8 cellular contexts compared by ENCODE assay signal in the genomic region with DNA sequence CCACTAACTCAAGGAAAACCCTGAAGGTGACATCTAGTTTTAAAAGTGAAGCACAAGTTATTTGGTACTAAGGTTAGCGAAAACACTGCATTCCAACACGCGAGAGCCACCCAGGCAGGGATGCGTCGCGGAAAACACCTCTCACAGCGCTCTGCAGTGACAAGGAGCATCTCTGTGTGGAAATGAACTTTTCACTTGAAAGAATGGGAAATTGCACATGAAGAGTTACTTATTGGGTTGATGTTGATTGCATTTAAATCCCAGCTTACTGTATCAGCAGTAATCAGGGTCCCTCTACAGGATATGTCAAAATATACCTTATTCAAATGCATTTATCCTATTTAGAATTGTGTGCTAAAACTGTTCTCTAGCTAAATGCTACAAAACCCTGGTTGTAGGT.
A peak's percentile ranks its signal among the peaks of the same experiment; 100 is the strongest.
DNase-seq lines count a peak whose midpoint lies in the region; ATAC-seq and TF ChIP-seq lines count a peak whose summit lies in the region.

No MANE protein-coding gene starts in this region.

- H3K4me1 ChIP-seq in H9 (ENCODE audit: insufficient read depth, low read length) (peaks cover 12% of the 10 kb centered on the region; the same call in 1 of the 2 replicates), foreskin keratinocyte (peaks cover 2% of the 10 kb centered on the region), gastrocnemius medialis (peaks cover 19 to 22% of the 10 kb centered on the region in 2 donors)

- no peaks in the 10 kb centered on the region for H3K27me3 ChIP-seq in H9 (ENCODE audit: insufficient read depth, low read length)
- H3K27me3 ChIP-seq in foreskin keratinocyte: no peaks in the 10 kb centered on the region
- H3K27me3 ChIP-seq in gastrocnemius medialis: peaks cover 0 to 10% (median 0%) of the 10 kb centered on the region in 3 donors

- peaks cover 14% of the 10 kb centered on the region for H3K23me2 ChIP-seq in H9 (ENCODE audit: insufficient read length, low read depth, low read length, poor library complexity, severe bottlenecking)

- H3K27ac ChIP-seq in H9 (ENCODE audit: insufficient read length, low read depth, low read length) (no peak overlapping the region), RWPE1 (no peak overlapping the region), foreskin keratinocyte (no peak overlapping the region), gastrocnemius medialis (peak overlapping the region; percentile 79 to 86 (median 84))

- peak overlapping the region in 1 of 4 donors; percentile 65 for H3K4me3 ChIP-seq in gastrocnemius medialis

- peak overlapping the region; percentile 73 for H3K4me2 ChIP-seq in H9 (ENCODE audit: insufficient read depth, insufficient read length, low read length)

- H2AK5ac ChIP-seq in H9 (ENCODE audit: insufficient read length, low read length): no peak overlapping the region

- no peak overlapping the region for H3K4ac ChIP-seq in H9 (ENCODE audit: low read depth, low read length)

- no peak overlapping the region for H4K8ac ChIP-seq in H9 (replicated peaks; ENCODE audit: insufficient read length, low read depth, low read length)

- DNase-seq in H9: no peak
- peak; percentile 13 for DNase-seq in RWPE1 (ENCODE audit: low spot score)
- DNase-seq in foreskin keratinocyte: peak in 1 of 2 donors; percentile 39
- no peak for DNase-seq in gastrocnemius medialis
- no peak for DNase-seq in foreskin melanocyte
- DNase-seq in T1000 (lab: John Stamatoyannopoulos, UW): no peak
- DNase-seq in activated CD4-positive, alpha-beta T cell treated with anti-CD3 and anti-CD28 coated beads for 36 hours: no peak
- no peak for DNase-seq in activated CD8-positive, alpha-beta memory T cell treated with anti-CD3 and anti-CD28 coated beads, Interleukin-2, amount 50 U/mL, for 4 hours

- CTCF ChIA-PET in RWPE1 (lab: Yijun Ruan, JAX): interaction anchor here (0.8 kb wide), 1 partner anchor 841 kb away, joined by 5 read pairs; no protein-coding TSS in a partner anchor
- CTCF ChIA-PET in activated CD4-positive, alpha-beta T cell treated with anti-CD3 and anti-CD28 coated beads for 36 hours (lab: Charles Lee): interaction anchor here (0.6 kb wide), 1 partner anchor 114 kb away, joined by 3 read pairs; no protein-coding TSS in a partner anchor

- H4K20me1 ChIP-seq in H9 (ENCODE audit: control insufficient read depth, insufficient read depth, insufficient read length): no peaks in the 10 kb centered on the region

- no peaks in the 10 kb centered on the region for H3K36me3 ChIP-seq in gastrocnemius medialis

- no peak overlapping the region for H3K18ac ChIP-seq in H9 (ENCODE audit: insufficient read length, low read depth, low read length)

- intact Hi-C loops in gastrocnemius medialis (cut with DNase I; ENCODE audit: low total_unique reads): loop anchor here (2.0 to 10.0 kb wide), 8 partner anchors 69 to 531 kb away; partner anchors contain the start of genes BNC2 and CNTLN
- intact Hi-C loops in activated CD4-positive, alpha-beta T cell treated with anti-CD3 and anti-CD28 coated beads for 36 hours (cut with DNase I, micrococcal nuclease): no loop called here

- peak overlapping the region; percentile 73 to 91 for H3K4me3 Mint-ChIP-seq in H9
- no peak overlapping the region for H3K4me3 Mint-ChIP-seq in activated CD4-positive, alpha-beta T cell treated with anti-CD3 and anti-CD28 coated beads for 36 hours

- H3K79me1 ChIP-seq in H9 (ENCODE audit: insufficient read depth, low read depth, low read length, poor library complexity, severe bottlenecking): no peaks in the 10 kb centered on the region

- H2BK15ac ChIP-seq in H9 (ENCODE audit: low read depth, low read length): no peak overlapping the region

- H3K36me3 Mint-ChIP-seq in H9 (ENCODE audit: insufficient read depth in 1 of 3, low read depth in 3 of 3): no peaks in the 10 kb centered on the region
- no peaks in the 10 kb centered on the region for H3K36me3 Mint-ChIP-seq in activated CD4-positive, alpha-beta T cell treated with anti-CD3 and anti-CD28 coated beads for 36 hours (ENCODE audit: low read depth)

- H3K27ac Mint-ChIP-seq in H9: peak overlapping the region; percentile 46 to 80 (median 59); a peak in 6 of 7 replicates
- no peak overlapping the region for H3K27ac Mint-ChIP-seq in activated CD4-positive, alpha-beta T cell treated with anti-CD3 and anti-CD28 coated beads for 36 hours

- H2BK120ac ChIP-seq in H9 (ENCODE audit: low read depth, low read length, poor library complexity, severe bottlenecking): no peak overlapping the region

- H4K5ac ChIP-seq in H9 (ENCODE audit: insufficient read length, low read depth, low read length): peak overlapping the region; percentile 12

- H3K56ac ChIP-seq in H9 (ENCODE audit: insufficient read length, low read depth, low read length): no peak overlapping the region

- WGBS in H9 (ENCODE audit: extremely low coverage, insufficient read length, low lambda C conversion rate): no CpG with 5 or more reads among the region's 7 CpGs

- POLR2A ChIA-PET in RWPE1 (lab: Yijun Ruan, JAX; ENCODE audit: low non-redundant PET): no interaction called here
- POLR2A ChIA-PET in activated CD4-positive, alpha-beta T cell treated with anti-CD3 and anti-CD28 coated beads for 36 hours (lab: Charles Lee): no interaction called here

- ATAC-seq in foreskin keratinocyte (no peak), gastrocnemius medialis (no peak)
- ATAC-seq in activated CD4-positive, alpha-beta T cell treated with anti-CD3 and anti-CD28 coated beads for 36 hours: no peak

- TF ChIP-seq POLR2A in gastrocnemius medialis (IDR thresholded peaks at IDR 0.05): no peak

- H3K4me1 Mint-ChIP-seq in H9: peaks cover 61 to 63% of the 10 kb centered on the region in 2 experiments
- peaks cover 8% of the 10 kb centered on the region for H3K4me1 Mint-ChIP-seq in activated CD4-positive, alpha-beta T cell treated with anti-CD3 and anti-CD28 coated beads for 36 hours

- H2AFZ ChIP-seq in H9 (ENCODE audit: low read length): no peak overlapping the region

- in situ Hi-C loops in gastrocnemius medialis (cut with MboI; ENCODE audit: low sequenced_read_pairs in 4 of 4): no loop called here

- H3K79me2 ChIP-seq in H9 (ENCODE audit: insufficient read depth, low read length): peaks cover 6% of the 10 kb centered on the region; the same call in 1 of the 2 replicates

- H2BK20ac ChIP-seq in H9 (ENCODE audit: low read depth, low read length, poor library complexity, severe bottlenecking): no peak overlapping the region

- TF ChIP-seq CTCF in H9 (conservative IDR thresholded peaks at IDR 0.05) (no peak; the same call in 2 of the 3 replicates), RWPE1 (conservative IDR thresholded peaks at IDR 0.05; ENCODE audit: low read depth) (no peak), foreskin keratinocyte (conservative IDR thresholded peaks at IDR 0.05) (peak; percentile 57), gastrocnemius medialis (IDR thresholded peaks at IDR 0.05 in 4 of 5, conservative IDR thresholded peaks at IDR 0.05 in 1 of 5) (no peak)

- H3K9ac ChIP-seq in H9 (ENCODE audit: extremely low read depth, insufficient read length, low read length): peak overlapping the region; percentile 3

- no peak overlapping the region for H3K23ac ChIP-seq in H9 (ENCODE audit: insufficient read length, low read depth, low read length)

- no peak overlapping the region for H3T11ph ChIP-seq in H9 (ENCODE audit: low read length)

- no peak overlapping the region for H2BK12ac ChIP-seq in H9 (ENCODE audit: insufficient read length, low read depth, low read length)

- H3K14ac ChIP-seq in H9 (ENCODE audit: insufficient read depth, low read length): peak overlapping the region; percentile 21; the same call in 1 of the 2 replicates

- no peaks in the 10 kb centered on the region for H3K9me3 Mint-ChIP-seq in H9
- H3K9me3 Mint-ChIP-seq in activated CD4-positive, alpha-beta T cell treated with anti-CD3 and anti-CD28 coated beads for 36 hours (ENCODE audit: low read depth): no peaks in the 10 kb centered on the region

- no peak overlapping the region for H2BK5ac ChIP-seq in H9 (ENCODE audit: insufficient read length, low read length)

- H3K27me3 Mint-ChIP-seq in H9 (ENCODE audit: low read depth): no peaks in the 10 kb centered on the region
- H3K27me3 Mint-ChIP-seq in activated CD4-positive, alpha-beta T cell treated with anti-CD3 and anti-CD28 coated beads for 36 hours: peaks cover 33% of the 10 kb centered on the region

- H4K91ac ChIP-seq in H9 (ENCODE audit: insufficient read length, low read depth, low read length): no peak overlapping the region

- H3K9me3 ChIP-seq in H9 (ENCODE audit: control insufficient read depth, low read depth, low read length) (no peaks in the 10 kb centered on the region), gastrocnemius medialis (no peaks in the 10 kb centered on the region)

Comparison
In these comparisons a context has a peak if more than half of its experiments do, and no peak if none do; other contexts are left out.
1. H3K27ac ChIP-seq: peak in gastrocnemius medialis (4 of 4); none in H9 (single experiment), RWPE1 (single experiment) and foreskin keratinocyte (single experiment).